Comparison of ENCODE assay signal across 22 cellular contexts in genomic region chr16:87843678-87844373, GRCh38. TPM values are rescaled to one million over a fixed set of nuclear protein-coding genes. Genes with fewer than 3 reads are reported as not detected.
DNase-seq lines count a peak whose midpoint lies in the region; ATAC-seq and TF ChIP-seq lines count a peak whose summit lies in the region.
"Had no signal": no experiment of that assay in that cellular context is flagged by ENCODE, and none has a peak within 500 bp of the region (broad histone marks: within the 10 kb centered on the region; RNA-seq: fewer than 3 reads in every experiment).

No MANE protein-coding gene starts in this region.

- no peak overlapping the region for H2BK12ac ChIP-seq in mesenchymal stem cell (ENCODE audit: low read length in 2 of 2)

- peak overlapping the region; percentile 18 for H4K91ac ChIP-seq in mesenchymal stem cell (ENCODE audit: low read length)

- TF ChIP-seq POLR2A in GM15510 (IDR thresholded peaks at IDR 0.05; ENCODE audit: borderline replicate concordance, extremely low read depth, insufficient read length), result peak; percentile 11

- no peak overlapping the region for H2BK120ac ChIP-seq in mesenchymal stem cell (ENCODE audit: low read depth, low read length)

- H3K36me3 Mint-ChIP-seq in central memory CD8-positive, alpha-beta T cell (ENCODE audit: insufficient read depth), result peaks cover 46% of the 10 kb centered on the region
- peaks cover 21% of the 10 kb centered on the region for H3K36me3 Mint-ChIP-seq in activated T-helper 1 cell treated with anti-CD3 and anti-CD28 coated beads, Interleukin-12 subunit alpha, Interleukin-12 subunit beta, Interleukin-2, Interleukin-4 antibody, amounts not matched to agents 30 ng/mL and 10 ng/mL and 1 ng/mL, durations not matched to agents 14 hours and 24 hours and 36 hours (ENCODE audit: low read depth)

- H3K4me1 ChIP-seq in A673 (ENCODE audit: insufficient read depth, low read length, poor library complexity, severe bottlenecking) (peaks cover 36% of the 10 kb centered on the region), mesenchymal stem cell (ENCODE audit: control insufficient read depth, insufficient read depth, low read depth, low read length) (peaks cover 25% of the 10 kb centered on the region)

- DNase-seq in A673 (ENCODE audit: low spot score) (no peak), mesenchymal stem cell (no peak), ureter (ENCODE audit: low spot score) (no peak), NCI-H2227 treated with DMSO at 0.1 percent for 48 hours (lab: John Stamatoyannopoulos, UW) (no peak), KBM-7 (no peak)
- DNase-seq in central memory CD8-positive, alpha-beta T cell (ENCODE audit: low spot score in 2 of 2), result no peak
- no peak for DNase-seq in activated T-helper 1 cell treated with anti-CD3 and anti-CD28 coated beads, Interleukin-12 subunit alpha, Interleukin-12 subunit beta, Interleukin-2, Interleukin-4 antibody, amounts not matched to agents 30 ng/mL and 10 ng/mL and 1 ng/mL, durations not matched to agents 14 hours and 24 hours and 36 hours (ENCODE audit: low spot score)
- DNase-seq: activated CD4-positive, alpha-beta T cell treated with anti-CD3 and anti-CD28 coated beads, Interleukin-2, amount 10 ng/mL, durations not matched to agents 7 days and 5 days; activated T-cell treated with anti-CD3 and anti-CD28 coated beads, Interleukin-2, amount 50 U/mL, for 4 hours; CD8-positive, alpha-beta memory T cell; erythroblast; KG1; mucosa of descending colon; NCI-H2029; NCI-H510A; stimulated activated CD4-positive, alpha-beta T cell treated with anti-CD3 and anti-CD28 coated beads, Interleukin-15, amount 100 ng/mL, for 24 hours; SW 1271 had no signal

- H3K27ac Mint-ChIP-seq in central memory CD8-positive, alpha-beta T cell (ENCODE audit: low read depth), result peak overlapping the region; percentile 35
- H3K27ac Mint-ChIP-seq in activated T-helper 1 cell treated with anti-CD3 and anti-CD28 coated beads, Interleukin-12 subunit alpha, Interleukin-12 subunit beta, Interleukin-2, Interleukin-4 antibody, amounts not matched to agents 30 ng/mL and 10 ng/mL and 1 ng/mL, durations not matched to agents 14 hours and 24 hours and 36 hours, result no peak overlapping the region
- H3K27ac Mint-ChIP-seq: activated CD4-positive, alpha-beta T cell treated with anti-CD3 and anti-CD28 coated beads, Interleukin-2, amount 10 ng/mL, durations not matched to agents 7 days and 5 days had no signal

- no peak overlapping the region for H4K8ac ChIP-seq in mesenchymal stem cell (ENCODE audit: low read length)

- H3K18ac ChIP-seq in mesenchymal stem cell (ENCODE audit: low read depth in 1 of 2, low read length in 2 of 2), result no peak overlapping the region

- no TSS peak for BruUV-seq in A673 (replicated peaks; lab: Mats Ljungman, UMichigan)

- no peak overlapping the region for H3K4me3 ChIP-seq in A673 (ENCODE audit: low read depth, low read length, poor library complexity, severe bottlenecking)
- H3K4me3 ChIP-seq in mesenchymal stem cell (ENCODE audit: insufficient read depth in 1 of 2, low read depth in 1 of 2, low read length in 2 of 2), result peak overlapping the region in 1 of 2 experiments; percentile 12
- H3K4me3 ChIP-seq: cardiac muscle cell, mucosa of descending colon, thyroid gland had no signal

- no peak overlapping the region for H2BK5ac ChIP-seq in mesenchymal stem cell (ENCODE audit: low read depth, low read length, poor library complexity, severe bottlenecking)

- no peak overlapping the region for H3K4ac ChIP-seq in mesenchymal stem cell (ENCODE audit: low read depth in 1 of 2, low read length in 2 of 2)

- no peak overlapping the region for H2AFZ ChIP-seq in mesenchymal stem cell (ENCODE audit: low read depth, low read length)

- no peak for ATAC-seq in central memory CD8-positive, alpha-beta T cell (replicated peaks; ENCODE audit: extremely low read depth, poor library complexity, severe bottlenecking)
- ATAC-seq: activated T-cell treated with anti-CD3 and anti-CD28 coated beads, Interleukin-2, amount 50 U/mL, for 4 hours; mucosa of descending colon; Right ventricle myocardium inferior had no signal

- no peak overlapping the region for H3K4me2 ChIP-seq in mesenchymal stem cell (ENCODE audit: low read length, poor library complexity, severe bottlenecking)

- no peak overlapping the region for H3K14ac ChIP-seq in mesenchymal stem cell (ENCODE audit: low read length in 2 of 2)

- in situ Hi-C loops in KBM-7 (cut with MboI; ENCODE audit: low pct_unique_long_range_greater_than_20kb, low sequenced_read_pairs), result no loop called here

- H3K79me1 ChIP-seq in mesenchymal stem cell (replicated peaks; ENCODE audit: low read length, poor library complexity, severe bottlenecking), result peaks cover 36% of the 10 kb centered on the region

- H3K27me3 Mint-ChIP-seq in central memory CD8-positive, alpha-beta T cell, result no peaks in the 10 kb centered on the region
- H3K27me3 Mint-ChIP-seq in activated T-helper 1 cell treated with anti-CD3 and anti-CD28 coated beads, Interleukin-12 subunit alpha, Interleukin-12 subunit beta, Interleukin-2, Interleukin-4 antibody, amounts not matched to agents 30 ng/mL and 10 ng/mL and 1 ng/mL, durations not matched to agents 14 hours and 24 hours and 36 hours (ENCODE audit: insufficient read depth), result no peaks in the 10 kb centered on the region
- H3K27me3 Mint-ChIP-seq: activated CD4-positive, alpha-beta T cell treated with anti-CD3 and anti-CD28 coated beads, Interleukin-2, amount 10 ng/mL, durations not matched to agents 7 days and 5 days; CD8-positive, alpha-beta memory T cell had no signal

- no peak for TF ChIP-seq CTCF in A673 (conservative IDR thresholded peaks at IDR 0.05; ENCODE audit: low read depth, low read length)

- H3K27me3 ChIP-seq in A673 (replicated peaks; ENCODE audit: insufficient read depth, low read depth, low read length, poor library complexity), result no peaks in the 10 kb centered on the region
- no peaks in the 10 kb centered on the region for H3K27me3 ChIP-seq in mesenchymal stem cell (ENCODE audit: control insufficient read depth in 1 of 2, insufficient read depth in 1 of 2, low read length in 2 of 2)
- H3K27me3 ChIP-seq: cardiac muscle cell, thyroid gland had no signal

- H3K9me3 ChIP-seq in A673 (ENCODE audit: low read depth, low read length, poor library complexity, severe bottlenecking), result no peaks in the 10 kb centered on the region
- H3K9me3 ChIP-seq in mesenchymal stem cell (ENCODE audit: control insufficient read depth, low read length), result no peaks in the 10 kb centered on the region
- H3K9me3 ChIP-seq: mucosa of descending colon, thyroid gland had no signal

- no peak overlapping the region for H3K23ac ChIP-seq in mesenchymal stem cell (ENCODE audit: low read length in 2 of 2)

- H3K36me3 ChIP-seq in A673 (ENCODE audit: insufficient read depth, low read length, poor library complexity, severe bottlenecking) (peaks cover 82% of the 10 kb centered on the region), mesenchymal stem cell (ENCODE audit: control insufficient read depth in 1 of 2, insufficient read depth in 2 of 2, low read depth in 1 of 2, low read length in 2 of 2) (peaks cover 0 to 89% of the 10 kb centered on the region in 2 experiments)
- H3K36me3 ChIP-seq: cardiac muscle cell, thyroid gland had no signal

- no peaks in the 10 kb centered on the region for H3K4me1 Mint-ChIP-seq in central memory CD8-positive, alpha-beta T cell
- H3K4me1 Mint-ChIP-seq in activated T-helper 1 cell treated with anti-CD3 and anti-CD28 coated beads, Interleukin-12 subunit alpha, Interleukin-12 subunit beta, Interleukin-2, Interleukin-4 antibody, amounts not matched to agents 30 ng/mL and 10 ng/mL and 1 ng/mL, durations not matched to agents 14 hours and 24 hours and 36 hours (ENCODE audit: low read depth), result peaks cover 12% of the 10 kb centered on the region

- no peak overlapping the region for H3K9ac ChIP-seq in mesenchymal stem cell (ENCODE audit: low read length)

- intact Hi-C loops in A673 (cut with micrococcal nuclease; ENCODE audit: unreplicated experiment), result no loop called here
- intact Hi-C loops in activated T-helper 1 cell treated with anti-CD3 and anti-CD28 coated beads, Interleukin-12 subunit alpha, Interleukin-12 subunit beta, Interleukin-2, Interleukin-4 antibody, amounts not matched to agents 30 ng/mL and 10 ng/mL and 1 ng/mL, durations not matched to agents 14 hours and 24 hours and 36 hours (cut with micrococcal nuclease), result no loop called here

- POLR2A ChIA-PET in A673 (lab: Charles Lee; ENCODE audit: low non-redundant PET), result no interaction called here

- CTCF ChIA-PET in A673 (lab: Charles Lee), result no interaction called here

- 90% methylated on average over 33 of the region's 33 CpGs for WGBS in mesenchymal stem cell

- H3K27ac ChIP-seq in A673 (ENCODE audit: low read depth, low read length, poor library complexity, severe bottlenecking) (peak overlapping the region; percentile 70), mesenchymal stem cell (ENCODE audit: low read length, poor library complexity, severe bottlenecking) (no peak overlapping the region)
- H3K27ac ChIP-seq: cardiac muscle cell had no signal

- H2AK5ac ChIP-seq in mesenchymal stem cell (ENCODE audit: low read length, severe bottlenecking), result no peak overlapping the region

- no peak overlapping the region for H2BK15ac ChIP-seq in mesenchymal stem cell (ENCODE audit: low read depth, poor library complexity, severe bottlenecking)

- no peak overlapping the region for H3K4me3 Mint-ChIP-seq in central memory CD8-positive, alpha-beta T cell
- H3K4me3 Mint-ChIP-seq in activated T-helper 1 cell treated with anti-CD3 and anti-CD28 coated beads, Interleukin-12 subunit alpha, Interleukin-12 subunit beta, Interleukin-2, Interleukin-4 antibody, amounts not matched to agents 30 ng/mL and 10 ng/mL and 1 ng/mL, durations not matched to agents 14 hours and 24 hours and 36 hours, result no peak overlapping the region
- H3K4me3 Mint-ChIP-seq: activated CD4-positive, alpha-beta T cell treated with anti-CD3 and anti-CD28 coated beads, Interleukin-2, amount 10 ng/mL, durations not matched to agents 7 days and 5 days; activated T-cell treated with anti-CD3 and anti-CD28 coated beads, Interleukin-2, amount 50 U/mL, for 4 hours; neural crest cell had no signal

- H3K9me3 Mint-ChIP-seq in central memory CD8-positive, alpha-beta T cell, result no peaks in the 10 kb centered on the region
- no peaks in the 10 kb centered on the region for H3K9me3 Mint-ChIP-seq in activated T-helper 1 cell treated with anti-CD3 and anti-CD28 coated beads, Interleukin-12 subunit alpha, Interleukin-12 subunit beta, Interleukin-2, Interleukin-4 antibody, amounts not matched to agents 30 ng/mL and 10 ng/mL and 1 ng/mL, durations not matched to agents 14 hours and 24 hours and 36 hours
- H3K9me3 Mint-ChIP-seq: activated CD4-positive, alpha-beta T cell treated with anti-CD3 and anti-CD28 coated beads, Interleukin-2, amount 10 ng/mL, durations not matched to agents 7 days and 5 days; activated T-cell treated with anti-CD3 and anti-CD28 coated beads, Interleukin-2, amount 50 U/mL, for 4 hours; CD8-positive, alpha-beta memory T cell; neural crest cell had no signal

RNA-seq across cellular contexts. Expression of gene SLC7A5, which starts 25.5 kb away (rescaled TPM):
- total RNA-seq in A673 (2021) (324 and 371 TPM in 2 replicates), ureter (91.8 TPM)
- 56.3 TPM for polyA plus RNA-seq in mesenchymal stem cell (2013, experiment 1 of 2)
- polyA plus RNA-seq in mesenchymal stem cell (2013, experiment 2 of 2), result 54.9 TPM
- total RNA-seq in activated T-helper 1 cell treated with anti-CD3 and anti-CD28 coated beads, Interleukin-12 subunit alpha, Interleukin-12 subunit beta, Interleukin-2, Interleukin-4 antibody, amounts not matched to agents 30 ng/mL and 10 ng/mL and 1 ng/mL, durations not matched to agents 14 hours and 24 hours and 36 hours, result 466 and 469 TPM in 2 replicates
